In the genomic region with DNA sequence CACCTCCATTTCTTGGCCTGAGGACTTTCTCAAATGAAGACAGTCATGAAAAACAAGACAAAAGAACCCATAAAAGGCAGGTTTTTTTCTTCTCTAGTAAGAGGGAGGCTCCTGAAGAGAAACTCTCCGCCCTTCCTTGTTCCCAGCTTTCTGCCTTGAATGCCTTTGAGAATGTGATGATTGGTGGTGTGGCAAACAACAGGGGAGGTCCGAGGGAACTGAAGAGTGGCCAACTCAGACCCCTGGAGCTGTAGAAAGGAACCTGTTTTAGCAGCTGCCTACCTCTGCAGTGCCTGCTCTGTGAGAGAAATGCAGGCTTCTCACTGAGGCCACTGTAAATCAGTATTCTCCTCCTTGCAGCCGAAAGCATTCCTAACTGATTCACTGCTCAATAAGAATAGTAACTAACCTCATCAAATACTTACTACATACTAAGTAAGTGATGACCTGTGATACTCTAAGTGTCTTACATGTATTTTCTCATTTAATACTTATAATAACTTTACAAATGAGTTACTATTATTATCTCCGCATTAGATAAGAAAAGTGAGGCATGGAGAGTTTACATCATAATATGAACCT, we compare ENCODE assay signal across 1 cellular context.
TF ChIP-seq lines count a peak whose summit lies in the region.

No MANE protein-coding gene starts in this region.

TF ChIP-seq in WTC11, 78 proteins besides CTCF, POLR2A, EP300 and RAD21:
- TF ChIP-seq, protein P1, sequence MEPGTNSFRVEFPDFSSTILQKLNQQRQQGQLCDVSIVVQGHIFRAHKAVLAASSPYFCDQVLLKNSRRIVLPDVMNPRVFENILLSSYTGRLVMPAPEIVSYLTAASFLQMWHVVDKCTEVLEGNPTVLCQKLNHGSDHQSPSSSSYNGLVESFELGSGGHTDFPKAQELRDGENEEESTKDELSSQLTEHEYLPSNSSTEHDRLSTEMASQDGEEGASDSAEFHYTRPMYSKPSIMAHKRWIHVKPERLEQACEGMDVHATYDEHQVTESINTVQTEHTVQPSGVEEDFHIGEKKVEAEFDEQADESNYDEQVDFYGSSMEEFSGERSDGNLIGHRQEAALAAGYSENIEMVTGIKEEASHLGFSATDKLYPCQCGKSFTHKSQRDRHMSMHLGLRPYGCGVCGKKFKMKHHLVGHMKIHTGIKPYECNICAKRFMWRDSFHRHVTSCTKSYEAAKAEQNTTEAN (CRISPR knock-in tag; IDR thresholded peaks at IDR 0.05): no peak
- TF ChIP-seq SP1 (CRISPR knock-in tag; conservative IDR thresholded peaks at IDR 0.05): no peak
- TF ChIP-seq PREB (CRISPR knock-in tag; IDR thresholded peaks at IDR 0.05; ENCODE audit: borderline replicate concordance): no peak
TF ChIP-seq in WTC11: peak in this region for 0.
